ENCODE assay signal across 15 cellular contexts in genomic region chr3:150110097-150110496, GRCh38.
DNase-seq lines count a peak whose midpoint lies in the region; ATAC-seq and TF ChIP-seq lines count a peak whose summit lies in the region.
"Had no signal": no experiment of that assay in that cellular context is flagged by ENCODE, and none has a peak within 500 bp of the region (broad histone marks: within the 10 kb centered on the region; RNA-seq: fewer than 3 reads in every experiment).

No MANE protein-coding gene starts in this region.

- DNase-seq in NCI-H2171 treated with DMSO at 0.1 percent for 48 hours (lab: John Stamatoyannopoulos, UW) (peak; percentile 18), NCI-H2171 (lab: John Stamatoyannopoulos, UW) (no peak), LNCaP clone FGC (ENCODE audit: low read depth) (peak; percentile 26), NCI-H526 treated with DMSO at 0.1 percent for 48 hours (lab: John Stamatoyannopoulos, UW) (peak; percentile 47), left colon (no peak), OCI-M1 (lab: John Stamatoyannopoulos, UW) (no peak)
- DNase-seq: Calu3, GOT3, HFFc6, MG63, NCI-H1092 treated with DMSO at 0.1 percent for 48 hours, NCI-H774, SIG-M5 had no signal

- ATAC-seq in left colon (peak; percentile 51), GM19023 (IDR thresholded peaks at IDR 0.05; ENCODE audit: unreplicated experiment) (no peak), SK-N-SH treated with all-trans-retinoic acid at 6 μM for 48 hours (no peak)

- intact Hi-C loops in left colon (cut with DNase I, micrococcal nuclease), result no loop called here

- H3K4me3 ChIP-seq in LNCaP clone FGC (ENCODE audit: low read depth, low read length), result no peak overlapping the region
- H3K4me3 ChIP-seq: MG63 had no signal

- TF ChIP-seq CTCF in LNCaP clone FGC (IDR thresholded peaks at IDR 0.05; ENCODE audit: control insufficient read depth, extremely low read depth, insufficient read depth), result no peak

TF ChIP-seq in SK-N-SH treated with all-trans-retinoic acid at 6 μM for 48 hours, 23 proteins besides CTCF, POLR2A, EP300 and RAD21:
- no peak for TF ChIP-seq CREB5 (CRISPR knock-in tag; IDR thresholded peaks at IDR 0.05; ENCODE audit: low read depth)
- TF ChIP-seq ZC3H10 (CRISPR knock-in tag; IDR thresholded peaks at IDR 0.05), result no peak
- no peak for TF ChIP-seq ZFP30 (CRISPR knock-in tag; IDR thresholded peaks at IDR 0.05)
- TF ChIP-seq, protein P1, sequence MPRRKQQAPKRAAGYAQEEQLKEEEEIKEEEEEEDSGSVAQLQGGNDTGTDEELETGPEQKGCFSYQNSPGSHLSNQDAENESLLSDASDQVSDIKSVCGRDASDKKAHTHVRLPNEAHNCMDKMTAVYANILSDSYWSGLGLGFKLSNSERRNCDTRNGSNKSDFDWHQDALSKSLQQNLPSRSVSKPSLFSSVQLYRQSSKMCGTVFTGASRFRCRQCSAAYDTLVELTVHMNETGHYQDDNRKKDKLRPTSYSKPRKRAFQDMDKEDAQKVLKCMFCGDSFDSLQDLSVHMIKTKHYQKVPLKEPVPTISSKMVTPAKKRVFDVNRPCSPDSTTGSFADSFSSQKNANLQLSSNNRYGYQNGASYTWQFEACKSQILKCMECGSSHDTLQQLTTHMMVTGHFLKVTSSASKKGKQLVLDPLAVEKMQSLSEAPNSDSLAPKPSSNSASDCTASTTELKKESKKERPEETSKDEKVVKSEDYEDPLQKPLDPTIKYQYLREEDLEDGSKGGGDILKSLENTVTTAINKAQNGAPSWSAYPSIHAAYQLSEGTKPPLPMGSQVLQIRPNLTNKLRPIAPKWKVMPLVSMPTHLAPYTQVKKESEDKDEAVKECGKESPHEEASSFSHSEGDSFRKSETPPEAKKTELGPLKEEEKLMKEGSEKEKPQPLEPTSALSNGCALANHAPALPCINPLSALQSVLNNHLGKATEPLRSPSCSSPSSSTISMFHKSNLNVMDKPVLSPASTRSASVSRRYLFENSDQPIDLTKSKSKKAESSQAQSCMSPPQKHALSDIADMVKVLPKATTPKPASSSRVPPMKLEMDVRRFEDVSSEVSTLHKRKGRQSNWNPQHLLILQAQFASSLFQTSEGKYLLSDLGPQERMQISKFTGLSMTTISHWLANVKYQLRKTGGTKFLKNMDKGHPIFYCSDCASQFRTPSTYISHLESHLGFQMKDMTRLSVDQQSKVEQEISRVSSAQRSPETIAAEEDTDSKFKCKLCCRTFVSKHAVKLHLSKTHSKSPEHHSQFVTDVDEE (CRISPR knock-in tag; IDR thresholded peaks at IDR 0.05), result no peak
- no peak for TF ChIP-seq SNAI2 (CRISPR knock-in tag; IDR thresholded peaks at IDR 0.05)
- no peak for TF ChIP-seq TCF4 (CRISPR knock-in tag; IDR thresholded peaks at IDR 0.05; ENCODE audit: borderline replicate concordance)
- no peak for TF ChIP-seq CSRNP3 (CRISPR knock-in tag; IDR thresholded peaks at IDR 0.05)
- no peak for TF ChIP-seq ARNTL (CRISPR knock-in tag; IDR thresholded peaks at IDR 0.05; ENCODE audit: borderline replicate concordance, low read depth)
TF ChIP-seq in SK-N-SH treated with all-trans-retinoic acid at 6 μM for 48 hours: peak in this region for 0.

Comparison
In these comparisons a context has a peak if more than half of its experiments do, and no peak if none do; other contexts are left out.
1. DNase-seq: peak in NCI-H2171 treated with DMSO at 0.1 percent for 48 hours (single experiment), LNCaP clone FGC (single experiment) and NCI-H526 treated with DMSO at 0.1 percent for 48 hours (single experiment); none in NCI-H2171 (single experiment), left colon (0 of 2) and OCI-M1 (single experiment).